24 cellular contexts compared by ENCODE assay signal in genomic region chr4:99736846-99737245, GRCh38.
DNase-seq lines count a peak whose midpoint lies in the region; ATAC-seq and TF ChIP-seq lines count a peak whose summit lies in the region.
"Had no signal": no experiment of that assay in that cellular context is flagged by ENCODE, and none has a peak within 500 bp of the region (broad histone marks: within the 10 kb centered on the region; RNA-seq: fewer than 3 reads in every experiment).

No MANE protein-coding gene starts in this region.

- H3K4me1 Mint-ChIP-seq in chondrocyte (ENCODE audit: low read depth): no peaks in the 10 kb centered on the region
- H3K4me1 Mint-ChIP-seq: CD14-positive monocyte; CD8-positive, alpha-beta memory T cell had no signal

- peak overlapping the region; percentile 70 for H3K27ac ChIP-seq in cardiac muscle cell
- peak overlapping the region in 1 of 2 donors; percentile 48 for H3K27ac ChIP-seq in right atrium auricular region
- peak overlapping the region in 2 of 4 donors; percentile 51 to 61 for H3K27ac ChIP-seq in body of pancreas
- peak overlapping the region; percentile 72 for H3K27ac ChIP-seq in psoas muscle
- H3K27ac ChIP-seq: A549; BLaER1 treated with 17β-estradiol and CSF1 and Interleukin-3, amounts not matched to agents 10 nM and 100 nM had no signal

- no peak overlapping the region for H3K27ac Mint-ChIP-seq in chondrocyte (ENCODE audit: unreplicated experiment)
- H3K27ac Mint-ChIP-seq: CD14-positive monocyte; CD4-positive, alpha-beta T cell; CD8-positive, alpha-beta memory T cell; HFFc6 had no signal

- intact Hi-C loops in body of pancreas (cut with DNase I) (no loop called here), psoas muscle (cut with DNase I) (no loop called here)

- TF ChIP-seq POLR2A in body of pancreas (IDR thresholded peaks at IDR 0.05): no peak

- 5 to 20% methylated on average over 1 of the region's 1 CpG for WGBS in body of pancreas, 2 donors
- 28 to 36% (median 28%) methylated on average over 1 of the region's 1 CpG for whole genome bisulfite sequencing in psoas muscle, 3 donors

- no peak overlapping the region for H3K4me3 Mint-ChIP-seq in chondrocyte (ENCODE audit: unreplicated experiment)
- H3K4me3 Mint-ChIP-seq: CD14-positive monocyte; CD4-positive, alpha-beta T cell; CD8-positive, alpha-beta memory T cell; HFFc6 had no signal

- H3K27me3 ChIP-seq in cardiac muscle cell: no peaks in the 10 kb centered on the region
- H3K27me3 ChIP-seq in right atrium auricular region: no peaks in the 10 kb centered on the region
- H3K27me3 ChIP-seq in body of pancreas: no peaks in the 10 kb centered on the region
- no peaks in the 10 kb centered on the region for H3K27me3 ChIP-seq in psoas muscle (ENCODE audit: insufficient read depth in 3 of 3, low read length in 2 of 3)
- H3K27me3 ChIP-seq: BE2C; BLaER1 treated with 17β-estradiol and CSF1 and Interleukin-3, amounts not matched to agents 10 nM and 100 nM had no signal

- peaks cover 17% of the 10 kb centered on the region for H3K4me1 ChIP-seq in cardiac muscle cell (ENCODE audit: low read depth)
- H3K4me1 ChIP-seq in right atrium auricular region: no peaks in the 10 kb centered on the region
- peaks cover 18% of the 10 kb centered on the region for H3K4me1 ChIP-seq in body of pancreas
- peaks cover 16% of the 10 kb centered on the region for H3K4me1 ChIP-seq in psoas muscle
- H3K4me1 ChIP-seq: A549; BE2C; BLaER1 treated with 17β-estradiol and CSF1 and Interleukin-3, amounts not matched to agents 10 nM and 100 nM; HAP-1 had no signal

- H3K27me3 Mint-ChIP-seq in chondrocyte (ENCODE audit: low read depth): peaks cover 5% of the 10 kb centered on the region

- DNase-seq in cardiac muscle cell (ENCODE audit: low read depth in 1 of 2, low spot score in 1 of 2): no peak
- no peak for DNase-seq in right atrium auricular region (ENCODE audit: low spot score)
- DNase-seq in RPMI8226: peak; percentile 62
- DNase-seq in body of pancreas: peak; percentile 17 to 66 (median 49)
- DNase-seq in psoas muscle: no peak
- DNase-seq in cerebellum (ENCODE audit: low spot score): no peak
- no peak for DNase-seq in chondrocyte (ENCODE audit: low spot score)
- DNase-seq: 8988T; ACHN; BE2C; CD4-positive, alpha-beta T cell; CD8-positive, alpha-beta memory T cell; DMS 273 treated with DMSO at 0.1 percent for 48 hours; DMS79; EL; GDM1; GOT3; HFFc6 had no signal

- TF ChIP-seq CTCF in cardiac muscle cell (IDR thresholded peaks at IDR 0.05; ENCODE audit: low read depth, low read length) (no peak), right atrium auricular region (IDR thresholded peaks at IDR 0.05) (no peak), body of pancreas (IDR thresholded peaks at IDR 0.05) (no peak), psoas muscle (IDR thresholded peaks at IDR 0.05) (no peak), chondrocyte (IDR thresholded peaks at IDR 0.05) (no peak)

- H3K9me3 ChIP-seq in cardiac muscle cell (ENCODE audit: low read depth) (no peaks in the 10 kb centered on the region), right atrium auricular region (peaks cover 0 to 4% of the 10 kb centered on the region in 2 donors), body of pancreas (no peaks in the 10 kb centered on the region), psoas muscle (no peaks in the 10 kb centered on the region)
- H3K9me3 ChIP-seq: A549, BE2C, HAP-1 had no signal

- H3K36me3 Mint-ChIP-seq in chondrocyte (ENCODE audit: low read depth): no peaks in the 10 kb centered on the region
- H3K36me3 Mint-ChIP-seq: CD14-positive monocyte; CD8-positive, alpha-beta memory T cell had no signal

- H3K9me3 Mint-ChIP-seq in chondrocyte (ENCODE audit: low read depth): peaks cover 4% of the 10 kb centered on the region

- H3K4me3 ChIP-seq in cardiac muscle cell (no peak overlapping the region), right atrium auricular region (no peak overlapping the region), body of pancreas (no peak overlapping the region), psoas muscle (no peak overlapping the region)
- H3K4me3 ChIP-seq: A549; BLaER1 treated with 17β-estradiol and CSF1 and Interleukin-3, amounts not matched to agents 10 nM and 100 nM; GM12878; HAP-1 had no signal

- ATAC-seq in body of pancreas: peak; percentile 42
- peak; percentile 58 to 93 (median 84) for ATAC-seq in psoas muscle
- no peak for ATAC-seq in GM18868 (IDR thresholded peaks at IDR 0.05; ENCODE audit: unreplicated experiment)
- ATAC-seq: A549, GM12878 had no signal

- no peaks in the 10 kb centered on the region for H3K36me3 ChIP-seq in cardiac muscle cell
- no peaks in the 10 kb centered on the region for H3K36me3 ChIP-seq in right atrium auricular region
- no peaks in the 10 kb centered on the region for H3K36me3 ChIP-seq in body of pancreas (replicated peaks in 1 of 2; ENCODE audit: insufficient read depth in 1 of 2, low read depth in 2 of 2)
- H3K36me3 ChIP-seq in psoas muscle (ENCODE audit: insufficient read depth in 1 of 2, low read depth in 1 of 2): no peaks in the 10 kb centered on the region
- H3K36me3 ChIP-seq: BE2C; BLaER1 treated with 17β-estradiol and CSF1 and Interleukin-3, amounts not matched to agents 10 nM and 100 nM; HAP-1 had no signal

Comparison
In these comparisons a context has a peak if more than half of its experiments do, and no peak if none do; other contexts are left out.
1. DNase-seq: peak in RPMI8226 (single experiment) and body of pancreas (4 of 4); none in cardiac muscle cell (0 of 2), right atrium auricular region (single experiment), psoas muscle (0 of 2), cerebellum (single experiment) and chondrocyte (single experiment).